1 cellular context compared by ENCODE assay signal in the genomic region with DNA sequence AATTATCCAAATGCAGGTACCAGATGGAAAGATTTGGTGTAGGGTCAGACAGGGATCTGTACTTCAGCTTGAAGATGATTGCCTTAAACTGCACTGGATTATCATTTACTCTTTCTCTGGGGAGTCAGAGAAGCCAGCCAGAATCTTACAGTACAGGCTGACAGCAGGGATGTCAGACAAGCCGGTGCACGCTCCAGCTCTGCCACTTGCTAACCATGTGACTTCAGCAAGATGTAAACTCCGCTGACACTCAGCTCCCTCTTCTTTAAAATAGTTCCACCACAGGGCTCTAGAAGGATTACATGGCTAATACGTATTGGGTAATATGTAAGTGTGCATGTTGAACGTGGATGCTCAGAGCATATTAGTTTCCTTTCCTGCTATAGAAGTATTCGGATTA.
TF ChIP-seq lines count a peak whose summit lies in the region.

No MANE protein-coding gene starts in this region.

TF ChIP-seq in H1, 55 proteins besides CTCF, POLR2A, EP300 and RAD21:
- TF ChIP-seq SIN3A (conservative IDR thresholded peaks at IDR 0.05 in 1 of 2, IDR thresholded peaks at IDR 0.05 in 1 of 2; ENCODE audit: low read depth in 1 of 2, low read length in 2 of 2) (no peak), HDAC6 (IDR thresholded peaks at IDR 0.05; ENCODE audit: low read depth, low read length) (no peak), NRF1 (IDR thresholded peaks at IDR 0.05; ENCODE audit: low read depth, low read length) (no peak), BRCA1 (IDR thresholded peaks at IDR 0.05; ENCODE audit: low read depth, low read length) (no peak), TBP (IDR thresholded peaks at IDR 0.05; ENCODE audit: low read depth, low read length) (no peak), ASH2L (IDR thresholded peaks at IDR 0.05; ENCODE audit: low read length) (no peak), POLR2AphosphoS5 (IDR thresholded peaks at IDR 0.05; ENCODE audit: low read depth, low read length) (no peak), RXRA (IDR thresholded peaks at IDR 0.05; ENCODE audit: insufficient read depth, low read depth, low read length) (no peak), SP4 (IDR thresholded peaks at IDR 0.05; ENCODE audit: low read length) (no peak), HDAC2 (IDR thresholded peaks at IDR 0.05; ENCODE audit: borderline replicate concordance in 1 of 2, low read depth in 2 of 2, low read length in 2 of 2) (no peak), KDM4A (IDR thresholded peaks at IDR 0.05; ENCODE audit: low read depth, low read length, severe bottlenecking) (no peak), SP2 (IDR thresholded peaks at IDR 0.05; ENCODE audit: low read length) (no peak)
- TF ChIP-seq, protein P1, sequence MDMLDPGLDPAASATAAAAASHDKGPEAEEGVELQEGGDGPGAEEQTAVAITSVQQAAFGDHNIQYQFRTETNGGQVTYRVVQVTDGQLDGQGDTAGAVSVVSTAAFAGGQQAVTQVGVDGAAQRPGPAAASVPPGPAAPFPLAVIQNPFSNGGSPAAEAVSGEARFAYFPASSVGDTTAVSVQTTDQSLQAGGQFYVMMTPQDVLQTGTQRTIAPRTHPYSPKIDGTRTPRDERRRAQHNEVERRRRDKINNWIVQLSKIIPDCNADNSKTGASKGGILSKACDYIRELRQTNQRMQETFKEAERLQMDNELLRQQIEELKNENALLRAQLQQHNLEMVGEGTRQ (IDR thresholded peaks at IDR 0.05; ENCODE audit: low read length): no peak
- TF ChIP-seq, protein P2, sequence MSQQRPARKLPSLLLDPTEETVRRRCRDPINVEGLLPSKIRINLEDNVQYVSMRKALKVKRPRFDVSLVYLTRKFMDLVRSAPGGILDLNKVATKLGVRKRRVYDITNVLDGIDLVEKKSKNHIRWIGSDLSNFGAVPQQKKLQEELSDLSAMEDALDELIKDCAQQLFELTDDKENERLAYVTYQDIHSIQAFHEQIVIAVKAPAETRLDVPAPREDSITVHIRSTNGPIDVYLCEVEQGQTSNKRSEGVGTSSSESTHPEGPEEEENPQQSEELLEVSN (IDR thresholded peaks at IDR 0.05): no peak
TF ChIP-seq in H1: peak in this region for 0.
